8 cellular contexts compared by ENCODE assay signal in the genomic region with DNA sequence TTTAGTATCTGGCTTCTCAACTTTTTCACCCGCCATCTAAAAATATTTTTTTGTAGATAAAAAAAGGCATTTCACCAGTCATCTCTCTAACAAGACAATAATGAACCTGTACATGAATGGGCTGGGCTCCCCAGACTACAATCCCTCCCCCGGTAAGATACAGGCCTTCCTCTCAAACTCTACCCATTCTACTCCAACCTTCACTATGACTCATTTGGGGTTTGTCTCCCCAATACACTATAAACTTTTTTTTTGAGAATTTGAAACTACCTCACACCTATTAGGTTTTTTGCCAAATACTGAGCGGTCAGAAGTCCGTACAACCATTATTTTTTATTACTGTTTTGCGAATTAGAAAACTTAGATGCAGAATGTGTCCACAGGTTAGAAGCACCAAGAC. TPM values are rescaled to one million over a fixed set of nuclear protein-coding genes. Genes with fewer than 3 reads are reported as not detected.
DNase-seq lines count a peak whose midpoint lies in the region; ATAC-seq and TF ChIP-seq lines count a peak whose summit lies in the region.

No MANE protein-coding gene starts in this region.

- intact Hi-C loops in activated CD8-positive, alpha-beta T cell treated with anti-CD3 and anti-CD28 coated beads for 36 hours (cut with micrococcal nuclease), result no loop called here

- peak overlapping the region; percentile 99 for H3K4me3 Mint-ChIP-seq in activated CD8-positive, alpha-beta T cell treated with anti-CD3 and anti-CD28 coated beads for 36 hours
- H3K4me3 Mint-ChIP-seq in stimulated activated naive CD8-positive, alpha-beta T cell treated with anti-CD3 and anti-CD28 coated beads, Interleukin-15, amount 100 ng/mL, for 72 hours, result peak overlapping the region; percentile 98 to 100

- no peak for ATAC-seq in activated CD8-positive, alpha-beta T cell treated with anti-CD3 and anti-CD28 coated beads for 36 hours
- ATAC-seq in stimulated activated naive CD8-positive, alpha-beta T cell treated with anti-CD3 and anti-CD28 coated beads, Interleukin-15, amount 100 ng/mL, for 72 hours, result peak; percentile 48
- ATAC-seq in HG02981 (IDR thresholded peaks at IDR 0.05; ENCODE audit: unreplicated experiment), result no peak
- no peak for ATAC-seq in GM18511 (IDR thresholded peaks at IDR 0.05; ENCODE audit: unreplicated experiment)
- no peak for ATAC-seq in HG02588 (IDR thresholded peaks at IDR 0.05; ENCODE audit: unreplicated experiment)

- CTCF ChIA-PET in activated CD8-positive, alpha-beta T cell treated with anti-CD3 and anti-CD28 coated beads for 36 hours (lab: Charles Lee), result no interaction called here

- DNase-seq in SIG-M5 treated with dmso at 0.1 percent for 504 hours (lab: John Stamatoyannopoulos, UW; ENCODE audit: unreplicated experiment) (peak; percentile 26), SIG-M5 (lab: John Stamatoyannopoulos, UW) (no peak), hepatic stellate cell (ENCODE audit: low spot score) (peak; percentile 24)
- no peak for DNase-seq in activated CD8-positive, alpha-beta T cell treated with anti-CD3 and anti-CD28 coated beads for 36 hours
- no peak for DNase-seq in stimulated activated naive CD8-positive, alpha-beta T cell treated with anti-CD3 and anti-CD28 coated beads, Interleukin-15, amount 100 ng/mL, for 72 hours

- H3K36me3 Mint-ChIP-seq in activated CD8-positive, alpha-beta T cell treated with anti-CD3 and anti-CD28 coated beads for 36 hours (ENCODE audit: low read depth), result peaks cover 56% of the 10 kb centered on the region

- H3K27ac Mint-ChIP-seq in activated CD8-positive, alpha-beta T cell treated with anti-CD3 and anti-CD28 coated beads for 36 hours, result peak overlapping the region; percentile 100
- peak overlapping the region; percentile 99 to 100 for H3K27ac Mint-ChIP-seq in stimulated activated naive CD8-positive, alpha-beta T cell treated with anti-CD3 and anti-CD28 coated beads, Interleukin-15, amount 100 ng/mL, for 72 hours

- POLR2A ChIA-PET in activated CD8-positive, alpha-beta T cell treated with anti-CD3 and anti-CD28 coated beads for 36 hours (lab: Charles Lee), result interaction anchor here (0.6 kb wide), 1 partner anchor 745 kb away, joined by 3 read pairs; no protein-coding TSS in a partner anchor

- no peak for TF ChIP-seq CTCF in activated CD8-positive, alpha-beta T cell treated with anti-CD3 and anti-CD28 coated beads for 36 hours (IDR thresholded peaks at IDR 0.05)

- H3K4me1 Mint-ChIP-seq in activated CD8-positive, alpha-beta T cell treated with anti-CD3 and anti-CD28 coated beads for 36 hours (ENCODE audit: low read depth), result peaks cover 35% of the 10 kb centered on the region
- peaks cover 61% of the 10 kb centered on the region for H3K4me1 Mint-ChIP-seq in stimulated activated naive CD8-positive, alpha-beta T cell treated with anti-CD3 and anti-CD28 coated beads, Interleukin-15, amount 100 ng/mL, for 72 hours

- H3K9me3 Mint-ChIP-seq in activated CD8-positive, alpha-beta T cell treated with anti-CD3 and anti-CD28 coated beads for 36 hours, result no peaks in the 10 kb centered on the region
- H3K9me3 Mint-ChIP-seq in stimulated activated naive CD8-positive, alpha-beta T cell treated with anti-CD3 and anti-CD28 coated beads, Interleukin-15, amount 100 ng/mL, for 72 hours, result no peaks in the 10 kb centered on the region

- H3K27me3 Mint-ChIP-seq in activated CD8-positive, alpha-beta T cell treated with anti-CD3 and anti-CD28 coated beads for 36 hours, result no peaks in the 10 kb centered on the region
- H3K27me3 Mint-ChIP-seq in stimulated activated naive CD8-positive, alpha-beta T cell treated with anti-CD3 and anti-CD28 coated beads, Interleukin-15, amount 100 ng/mL, for 72 hours, result no peaks in the 10 kb centered on the region

RNA-seq across cellular contexts. Expression of gene RPL6, which starts 0.8 kb away (rescaled TPM):
- 1,000 to 10,000 TPM; 1,954 to 1,972 TPM for total RNA-seq in activated CD8-positive, alpha-beta T cell treated with anti-CD3 and anti-CD28 coated beads for 36 hours

RNA-seq across cellular contexts. Expression of gene PTPN11, which starts 10.1 kb away (rescaled TPM):
- total RNA-seq in activated CD8-positive, alpha-beta T cell treated with anti-CD3 and anti-CD28 coated beads for 36 hours, result 100 to 1,000 TPM; 131 to 142 TPM

RNA-seq across cellular contexts. Expression of gene HECTD4, which starts 26.4 kb away (rescaled TPM):
- 10 to 100 TPM; 18.2 to 22.6 TPM for total RNA-seq in activated CD8-positive, alpha-beta T cell treated with anti-CD3 and anti-CD28 coated beads for 36 hours

Comparison
In these comparisons a context has a peak if more than half of its experiments do, and no peak if none do; other contexts are left out.
1. DNase-seq: peak in SIG-M5 treated with dmso at 0.1 percent for 504 hours (single experiment) and hepatic stellate cell (single experiment); none in SIG-M5 (single experiment), activated CD8-positive, alpha-beta T cell treated with anti-CD3 and anti-CD28 coated beads for 36 hours (single experiment) and stimulated activated naive CD8-positive, alpha-beta T cell treated with anti-CD3 and anti-CD28 coated beads, Interleukin-15, amount 100 ng/mL, for 72 hours (0 of 2).